ENCODE assay signal across 9 cellular contexts in the genomic region with DNA sequence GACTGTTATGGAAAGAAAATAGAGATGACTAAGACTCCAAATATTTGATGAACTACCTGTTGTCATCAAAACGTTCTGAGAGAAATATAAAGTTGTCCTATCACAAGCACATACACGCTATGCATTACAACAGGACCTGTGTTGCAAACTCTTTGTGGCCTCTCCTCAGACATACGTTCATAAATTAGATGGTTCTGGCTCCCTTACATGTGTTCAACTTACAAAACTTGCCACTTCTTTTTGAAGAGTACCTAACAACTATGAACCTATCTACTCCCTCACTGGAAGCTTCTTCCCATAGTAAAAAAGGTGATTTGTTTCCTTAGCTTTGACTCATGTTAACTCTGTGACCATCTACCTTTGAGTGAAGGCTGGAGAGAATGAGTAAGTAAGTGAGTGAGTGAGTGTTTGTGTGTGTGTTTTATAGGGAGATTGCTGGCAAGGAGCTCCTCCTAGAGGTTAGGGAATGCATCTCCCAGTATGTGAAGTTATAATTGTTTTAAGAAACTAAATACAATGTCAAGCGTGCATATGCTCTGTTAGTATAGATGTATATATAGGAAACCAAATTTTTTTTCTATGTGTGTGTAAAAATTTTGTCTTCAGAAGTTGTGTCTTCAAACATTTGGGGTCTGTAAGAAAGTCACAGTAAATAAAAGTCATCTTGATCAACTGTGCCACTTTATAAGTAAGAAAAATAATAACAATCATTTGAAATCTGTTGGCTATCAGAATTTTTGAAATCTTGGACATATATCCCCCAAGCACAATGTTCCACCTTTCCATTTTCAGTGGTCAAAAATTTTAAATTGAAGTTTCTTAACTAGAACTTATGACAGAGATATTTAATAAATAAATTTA.
A peak's percentile ranks its signal among the peaks of the same experiment; 100 is the strongest.
DNase-seq lines count a peak whose midpoint lies in the region; FAIRE-seq and TF ChIP-seq lines count a peak whose summit lies in the region.
"Had no signal": no experiment of that assay in that cellular context is flagged by ENCODE, and none has a peak within 500 bp of the region (broad histone marks: within the 10 kb centered on the region; RNA-seq: fewer than 3 reads in every experiment).

No MANE protein-coding gene starts in this region.

- no peak overlapping the region for H3K27ac ChIP-seq in HEK293 (ENCODE audit: extremely low read depth, low read depth, low read length)
- H3K27ac ChIP-seq in astrocyte (ENCODE audit: low read depth, low read length): no peak overlapping the region
- no peak overlapping the region for H3K27ac ChIP-seq in iPS DF 6.9 (ENCODE audit: low read length)

- CTCF ChIA-PET in HEK293 (lab: Yijun Ruan, JAX): interaction anchor here (0.5 to 1.5 kb wide), 13 partner anchors 10 to 1703 kb away, joined by 3 to 5 read pairs (median 3); no protein-coding TSS in a partner anchor

- no peaks in the 10 kb centered on the region for H3K36me3 Mint-ChIP-seq in astrocyte (ENCODE audit: low read depth, unreplicated experiment)
- H3K36me3 Mint-ChIP-seq: CD4-positive, CD25-positive, alpha-beta regulatory T cell had no signal

- no peak overlapping the region for H3K4me3 Mint-ChIP-seq in astrocyte (ENCODE audit: unreplicated experiment)
- H3K4me3 Mint-ChIP-seq: CD4-positive, CD25-positive, alpha-beta regulatory T cell had no signal

- no peak overlapping the region for H3K4me2 ChIP-seq in astrocyte (ENCODE audit: low read length)

- H3K9me3 ChIP-seq in HEK293 (ENCODE audit: control insufficient read depth, insufficient read depth, low read depth, low read length) (no peaks in the 10 kb centered on the region), astrocyte (ENCODE audit: insufficient read depth, low read depth, low read length) (no peaks in the 10 kb centered on the region), iPS DF 6.9 (ENCODE audit: control insufficient read depth, insufficient read depth, low read length) (no peaks in the 10 kb centered on the region)

- H4K20me1 ChIP-seq in astrocyte (ENCODE audit: insufficient read depth, low read length): no peaks in the 10 kb centered on the region

- peaks cover 4% of the 10 kb centered on the region for H3K4me1 Mint-ChIP-seq in astrocyte (ENCODE audit: low read depth, unreplicated experiment)
- H3K4me1 Mint-ChIP-seq: CD4-positive, CD25-positive, alpha-beta regulatory T cell had no signal

- H3K4me3 ChIP-seq in HEK293 (ENCODE audit: low read depth, low read length) (no peak overlapping the region), astrocyte (ENCODE audit: insufficient read depth, low read depth, low read length) (no peak overlapping the region), iPS DF 6.9 (ENCODE audit: low read length) (no peak overlapping the region)

- H3K27me3 ChIP-seq in astrocyte (ENCODE audit: insufficient read depth, low read length): no peaks in the 10 kb centered on the region
- no peaks in the 10 kb centered on the region for H3K27me3 ChIP-seq in iPS DF 6.9 (ENCODE audit: control insufficient read depth, insufficient read depth, low read length)

- H3K9me3 Mint-ChIP-seq in astrocyte (ENCODE audit: unreplicated experiment): peaks cover 2% of the 10 kb centered on the region

- H3K9ac ChIP-seq in astrocyte (ENCODE audit: low read length): no peak overlapping the region

- no peaks in the 10 kb centered on the region for H3K79me2 ChIP-seq in astrocyte (ENCODE audit: insufficient read depth, low read length)

- DNase-seq in NCI-H2029 (lab: John Stamatoyannopoulos, UW) (peak; percentile 25), NCI-H2029 treated with DMSO at 0.1 percent for 48 hours (lab: John Stamatoyannopoulos, UW) (no peak), NCI-H2171 treated with DMSO at 0.1 percent for 48 hours (lab: John Stamatoyannopoulos, UW) (peak; percentile 45), astrocyte (ENCODE audit: low read depth) (peak; percentile 84), iPS DF 6.9 (ENCODE audit: low read depth, low spot score) (peak; percentile 20), superior temporal gyrus (ENCODE audit: extremely low spot score) (peak; percentile 76), occipital lobe (lab: John Stamatoyannopoulos, UW) (no peak)

- POLR2A ChIA-PET in HEK293 (lab: Yijun Ruan, JAX): interaction anchor here (1.1 kb wide), 1 partner anchor 1547 kb away, joined by 3 read pairs; no protein-coding TSS in a partner anchor

- H3K4me1 ChIP-seq in HEK293 (ENCODE audit: control insufficient read depth, insufficient read depth, low read length) (no peaks in the 10 kb centered on the region), astrocyte (ENCODE audit: insufficient read depth, low read length) (no peaks in the 10 kb centered on the region), iPS DF 6.9 (ENCODE audit: control insufficient read depth, insufficient read depth, low read length) (no peaks in the 10 kb centered on the region)

- H3K27ac Mint-ChIP-seq in astrocyte (ENCODE audit: unreplicated experiment): no peak overlapping the region
- H3K27ac Mint-ChIP-seq: CD4-positive, CD25-positive, alpha-beta regulatory T cell had no signal

- peak; percentile 61 for TF ChIP-seq CTCF in HEK293 (tag by site-specific recombination; IDR thresholded peaks at IDR 0.05)
- peak; percentile 87 for TF ChIP-seq CTCF in astrocyte (IDR thresholded peaks at IDR 0.05; ENCODE audit: insufficient read depth, low read depth, low read length)

- no peaks in the 10 kb centered on the region for H3K27me3 Mint-ChIP-seq in astrocyte (ENCODE audit: low read depth, unreplicated experiment)
- H3K27me3 Mint-ChIP-seq: CD4-positive, CD25-positive, alpha-beta regulatory T cell had no signal

- no peak overlapping the region for H2AFZ ChIP-seq in astrocyte (ENCODE audit: low read depth, low read length)

- peak; percentile 92 for FAIRE-seq in astrocyte (lab: Jason Lieb, UNC)

- WGBS in iPS DF 6.9 (ENCODE audit: insufficient coverage, insufficient read length): no CpG with 5 or more reads among the region's 4 CpGs

- no peaks in the 10 kb centered on the region for H3K36me3 ChIP-seq in HEK293 (ENCODE audit: control insufficient read depth in 2 of 2, insufficient read depth in 1 of 2, low read length in 2 of 2)
- H3K36me3 ChIP-seq in astrocyte (ENCODE audit: insufficient read depth, low read length): no peaks in the 10 kb centered on the region
- H3K36me3 ChIP-seq in iPS DF 6.9 (ENCODE audit: control insufficient read depth, insufficient read depth, low read length): no peaks in the 10 kb centered on the region

TF ChIP-seq in HEK293, 187 proteins besides CTCF, POLR2A, EP300 and RAD21:
- peak; percentile 90 for TF ChIP-seq ZNF654 (tag by site-specific recombination; IDR thresholded peaks at IDR 0.05; ENCODE audit: low read depth)
- TF ChIP-seq SCRT2 (tag by site-specific recombination; IDR thresholded peaks at IDR 0.05): 0 out of 2 replicates have a peak, but pooled peaks have one; percentile 15
- 0 out of 2 replicates have a peak, but pooled peaks have one; percentile 23 for TF ChIP-seq SP7 (tag by site-specific recombination; IDR thresholded peaks at IDR 0.05)
- TF ChIP-seq PRDM1 (tag by site-specific recombination; IDR thresholded peaks at IDR 0.05): peak; percentile 57
- no peak for TF ChIP-seq ZNF670 (tag by site-specific recombination; IDR thresholded peaks at IDR 0.05; ENCODE audit: low read depth)

Comparison
In these comparisons a context has a peak if more than half of its experiments do, and no peak if none do; other contexts are left out.
1. DNase-seq: peak in NCI-H2029 (single experiment), NCI-H2171 treated with DMSO at 0.1 percent for 48 hours (single experiment), astrocyte (single experiment), iPS DF 6.9 (single experiment) and superior temporal gyrus (single experiment); none in NCI-H2029 treated with DMSO at 0.1 percent for 48 hours (single experiment) and occipital lobe (single experiment).